ENCODE assay signal across 1 cellular context in the genomic region with DNA sequence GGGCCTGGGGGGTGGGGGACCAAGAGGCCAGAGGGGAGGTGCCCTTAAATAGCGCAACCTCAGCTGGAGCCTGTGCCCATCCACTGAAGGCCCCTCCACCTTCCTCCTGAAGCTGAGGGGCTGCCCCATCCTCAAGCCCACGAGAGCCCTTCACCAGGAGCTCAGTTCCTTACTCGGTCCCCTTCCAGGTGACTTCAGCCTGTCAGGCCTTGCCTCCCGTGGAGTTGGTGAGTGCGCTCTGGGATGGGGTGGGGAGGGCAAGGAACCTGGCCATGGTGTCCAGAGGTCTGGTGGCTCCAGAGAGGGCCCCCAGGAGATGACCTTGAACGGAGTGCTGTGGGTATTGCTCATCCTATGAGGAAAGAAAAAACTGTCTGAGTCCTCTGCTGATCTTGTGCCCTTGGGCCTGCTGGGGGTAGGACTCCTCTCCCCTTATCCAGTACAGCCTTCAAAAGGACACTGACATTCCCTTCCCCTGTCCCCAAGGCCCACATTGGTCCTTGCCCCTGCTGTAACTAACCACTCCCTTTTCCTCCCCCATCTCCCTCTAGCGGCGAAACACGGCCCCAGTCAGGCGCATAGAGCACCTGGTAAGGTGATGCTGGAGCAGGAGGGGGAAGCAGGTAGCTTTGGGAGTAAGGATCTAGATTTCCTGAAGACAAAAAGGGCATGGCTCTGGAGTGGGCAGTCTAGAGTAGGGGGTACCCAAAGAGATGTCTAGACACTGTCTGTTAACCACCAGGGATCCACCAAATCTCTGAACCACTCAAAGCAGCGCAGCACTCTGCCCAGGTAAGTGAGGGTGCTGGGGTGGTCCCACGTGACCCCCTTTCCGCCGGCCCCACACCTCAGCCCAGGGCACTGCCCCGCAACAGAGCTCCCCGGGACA.
TF ChIP-seq lines count a peak whose summit lies in the region.

No MANE protein-coding gene starts in this region.

TF ChIP-seq in IMR-90, 13 proteins besides CTCF, POLR2A, EP300 and RAD21:
- TF ChIP-seq CHD1 (IDR thresholded peaks at IDR 0.05; ENCODE audit: low read depth, low read length) = no peak
- no peak for TF ChIP-seq CEBPB (IDR thresholded peaks at IDR 0.05; ENCODE audit: low read depth, low read length)
- no peak for TF ChIP-seq SMC3 (IDR thresholded peaks at IDR 0.05; ENCODE audit: low read depth, low read length)
- no peak for TF ChIP-seq MAFK (IDR thresholded peaks at IDR 0.05; ENCODE audit: low read depth, low read length)
- no peak for TF ChIP-seq BHLHE40 (IDR thresholded peaks at IDR 0.05; ENCODE audit: low read depth, low read length)
- no peak for TF ChIP-seq MAZ (IDR thresholded peaks at IDR 0.05; ENCODE audit: borderline replicate concordance, low read depth, low read length)
- no peak for TF ChIP-seq RFX5 (IDR thresholded peaks at IDR 0.05; ENCODE audit: low read depth, low read length)
TF ChIP-seq in IMR-90: peak in this region for 0.
